In the genomic region with DNA sequence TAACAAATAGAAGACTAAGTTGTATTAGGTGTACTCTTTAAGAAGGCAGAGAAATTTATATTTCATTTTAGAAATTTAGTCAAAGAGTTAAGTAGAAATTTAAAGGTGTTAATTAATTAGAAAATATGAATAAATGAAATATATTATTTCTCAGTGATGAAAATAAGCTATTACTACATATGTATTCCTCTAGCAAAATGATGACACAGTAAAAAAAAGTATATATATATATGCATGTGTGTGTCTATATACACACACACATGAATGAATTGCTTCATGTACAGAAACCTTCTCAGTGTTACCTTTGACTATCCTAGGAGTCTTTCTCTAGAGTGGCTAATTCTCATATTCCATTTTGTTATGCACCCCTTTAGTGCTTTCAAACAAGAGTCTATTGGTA, we compare ENCODE assay signal across 27 cellular contexts. TPM values are rescaled to one million over a fixed set of nuclear protein-coding genes. Genes with fewer than 3 reads are reported as not detected.
DNase-seq lines count a peak whose midpoint lies in the region; ATAC-seq, FAIRE-seq and TF ChIP-seq lines count a peak whose summit lies in the region.
"Had no signal": no experiment of that assay in that cellular context is flagged by ENCODE, and none has a peak within 500 bp of the region (broad histone marks: within the 10 kb centered on the region; RNA-seq: fewer than 3 reads in every experiment).

No MANE protein-coding gene starts in this region.

- no peak overlapping the region for H3K4me2 ChIP-seq in IMR-90 (ENCODE audit: low read depth, low read length)
- H3K4me2 ChIP-seq in K562 (ENCODE audit: insufficient read depth, low read length): no peak overlapping the region
- H3K4me2 ChIP-seq: BLaER1 had no signal

- no peak overlapping the region for H4K8ac ChIP-seq in IMR-90 (ENCODE audit: low read depth in 2 of 2, low read length in 2 of 2)

- no peak overlapping the region for H3K18ac ChIP-seq in IMR-90 (ENCODE audit: low read depth, low read length)

- POLR2A ChIA-PET in IMR-90 (lab: Charles Lee; ENCODE audit: unreplicated experiment) (no interaction called here), K562 (lab: Yijun Ruan, JAX) (interaction anchor here (0.5 to 3.1 kb wide), 5 partner anchors 13 to 387 kb away, joined by 3 to 12 read pairs (median 3); no protein-coding TSS in a partner anchor)

- no peak for TF ChIP-seq EP300 in K562 (IDR thresholded peaks at IDR 0.05; ENCODE audit: low read length)

- H3K79me2 ChIP-seq in K562 (ENCODE audit: control insufficient read depth, insufficient read depth, low read length): no peaks in the 10 kb centered on the region

- H2BK120ac ChIP-seq in IMR-90 (ENCODE audit: low read depth, low read length): no peak overlapping the region

- H3K4me3 ChIP-seq in IMR-90 (ENCODE audit: insufficient read depth, low read depth, low read length) (no peak overlapping the region), K562 (no peak overlapping the region), neutrophil (ENCODE audit: low read depth in 1 of 2, low read length in 1 of 2) (no peak overlapping the region)
- H3K4me3 ChIP-seq: BLaER1, GM12878 had no signal

- BruUV-seq in IMR-90 (replicated peaks; lab: Mats Ljungman, UMichigan) (no TSS peak), K562 (replicated peaks; lab: Mats Ljungman, UMichigan) (no TSS peak)

- no peak overlapping the region for H4K5ac ChIP-seq in IMR-90 (ENCODE audit: low read depth, low read length)

- no peak overlapping the region for H2AK5ac ChIP-seq in IMR-90 (ENCODE audit: low read depth, low read length)

- no peak overlapping the region for H2BK5ac ChIP-seq in IMR-90 (ENCODE audit: low read depth, low read length, poor library complexity, severe bottlenecking)

- peaks cover 17 to 27% of the 10 kb centered on the region in 2 experiments for H3K79me1 ChIP-seq in IMR-90 (ENCODE audit: low read depth in 1 of 2, low read length in 2 of 2)

- H3K36me3 ChIP-seq in IMR-90 (ENCODE audit: control insufficient read depth, insufficient read depth, low read length) (peaks cover 4% of the 10 kb centered on the region), K562 (ENCODE audit: control insufficient read depth, insufficient read depth, low read length) (peaks cover 38% of the 10 kb centered on the region), neutrophil (peaks cover 44% of the 10 kb centered on the region)
- H3K36me3 ChIP-seq: BE2C had no signal

- no peak overlapping the region for H3K27ac ChIP-seq in IMR-90 (ENCODE audit: insufficient read depth, low read length)
- H3K27ac ChIP-seq in K562 (ENCODE audit: extremely low read depth, low read depth, low read length): no peak overlapping the region
- peak overlapping the region; percentile 59 for H3K27ac ChIP-seq in neutrophil
- H3K27ac ChIP-seq: BLaER1 had no signal

- no peak overlapping the region for H3K4ac ChIP-seq in IMR-90 (ENCODE audit: low read depth, low read length)

- H3K23ac ChIP-seq in IMR-90 (ENCODE audit: low read depth, low read length): no peak overlapping the region

- H3K9ac ChIP-seq in IMR-90 (ENCODE audit: low read depth, low read length) (no peak overlapping the region), K562 (ENCODE audit: insufficient read depth in 1 of 2, low read depth in 2 of 2, low read length in 2 of 2) (no peak overlapping the region)
- H3K9ac ChIP-seq: BLaER1 had no signal

- TF ChIP-seq POLR2A in IMR-90 (IDR thresholded peaks at IDR 0.05; ENCODE audit: low read depth, low read length) (no peak), K562 (conservative IDR thresholded peaks at IDR 0.05) (no peak)

- no peak overlapping the region for H4K91ac ChIP-seq in IMR-90 (ENCODE audit: insufficient read depth, low read depth, low read length)

- H2AFZ ChIP-seq in IMR-90 (replicated peaks; ENCODE audit: low read length, poor library complexity) (no peak overlapping the region), K562 (ENCODE audit: low read depth, low read length) (no peak overlapping the region)

- H3K14ac ChIP-seq in IMR-90 (replicated peaks; ENCODE audit: low read depth, low read length): no peak overlapping the region

- no peaks in the 10 kb centered on the region for H3K27me3 ChIP-seq in IMR-90 (ENCODE audit: control insufficient read depth, insufficient read depth, low read length)
- no peaks in the 10 kb centered on the region for H3K27me3 ChIP-seq in K562 (ENCODE audit: control insufficient read depth in 2 of 2, insufficient read depth in 2 of 2, low read length in 2 of 2)
- H3K27me3 ChIP-seq in neutrophil: no peaks in the 10 kb centered on the region
- H3K27me3 ChIP-seq: BE2C, BLaER1 had no signal

- no peak overlapping the region for H2BK15ac ChIP-seq in IMR-90 (ENCODE audit: low read depth, low read length)

- intact Hi-C loops in IMR-90 (cut with micrococcal nuclease): no loop called here
- intact Hi-C loops in K562 (cut with micrococcal nuclease): no loop called here

- ATAC-seq in IMR-90 (ENCODE audit: low read depth) (no peak), K562 (no peak), HG02852 (IDR thresholded peaks at IDR 0.05; ENCODE audit: unreplicated experiment) (no peak)
- no peak for ATAC-seq in stimulated activated naive CD8-positive, alpha-beta T cell treated with anti-CD3 and anti-CD28 coated beads, Interleukin-15, Interleukin-2, amounts not matched to agents 100 U/mL and 50 U/mL, for 24 hours
- ATAC-seq: GM12878 had no signal

- no peak for FAIRE-seq in K562 (lab: Jason Lieb, UNC)
- FAIRE-seq: A204.1, GM12878, GM18507 had no signal

- H3K9me1 ChIP-seq in IMR-90 (ENCODE audit: insufficient read depth, low read length) (peaks cover 2% of the 10 kb centered on the region), K562 (ENCODE audit: control insufficient read depth, insufficient read depth, low read length) (no peaks in the 10 kb centered on the region)

- in situ Hi-C loops in IMR-90 (cut with MboI; ENCODE audit: low sequenced_read_pairs): no loop called here
- in situ Hi-C loops in K562 (cut with MboI): no loop called here

- TF ChIP-seq CTCF in IMR-90 (conservative IDR thresholded peaks at IDR 0.05; ENCODE audit: low read depth, low read length): no peak
- no peak for TF ChIP-seq CTCF in K562 (IDR thresholded peaks at IDR 0.05 in 2 of 3, conservative IDR thresholded peaks at IDR 0.05 in 1 of 3; ENCODE audit: insufficient read depth in 2 of 3, low read depth in 1 of 3, low read length in 3 of 3)
- no peak for TF ChIP-seq CTCF in neutrophil (IDR thresholded peaks at IDR 0.05)

- H2AK9ac ChIP-seq in IMR-90 (replicated peaks; ENCODE audit: low read depth, low read length, poor library complexity): no peak overlapping the region

- no peak for TF ChIP-seq RAD21 in IMR-90 (IDR thresholded peaks at IDR 0.05; ENCODE audit: low read length)
- no peak for TF ChIP-seq RAD21 in K562 (CRISPR knock-in tag; conservative IDR thresholded peaks at IDR 0.05 in 1 of 2, IDR thresholded peaks at IDR 0.05 in 1 of 2)

- no peak for DNase-seq in IMR-90
- DNase-seq in K562 (ENCODE audit: extremely low read depth in 1 of 4, low spot score in 3 of 4): no peak
- DNase-seq in hippocampal formation (lab: John Stamatoyannopoulos, UW): no peak
- no peak for DNase-seq in stimulated activated naive CD8-positive, alpha-beta T cell treated with anti-CD3 and anti-CD28 coated beads, Interleukin-15, Interleukin-2, amounts not matched to agents 100 U/mL and 50 U/mL, for 24 hours
- DNase-seq: 8988T; ACHN; BE2C; C1 segment of cervical spinal cord; CD4-positive, alpha-beta memory T cell; CD4-positive, CD25-positive, alpha-beta regulatory T cell; CD8-positive, alpha-beta memory T cell; COR-L47; DMS 273 treated with DMSO at 0.1 percent for 48 hours; DMS153; DMS53; DMS79; DND-41; EL; GDM1 had no signal

- peaks cover 5% of the 10 kb centered on the region; the same call in 1 of the 2 replicates for H3K4me1 ChIP-seq in IMR-90 (ENCODE audit: control insufficient read depth, insufficient read depth, low read length)
- H3K4me1 ChIP-seq in K562 (replicated peaks in 1 of 2; ENCODE audit: control insufficient read depth in 2 of 2, insufficient read depth in 2 of 2, low read length in 2 of 2): peaks cover 0 to 6% of the 10 kb centered on the region in 2 experiments; a peak in 2 of 5 replicates
- peaks cover 31 to 33% of the 10 kb centered on the region in 2 experiments for H3K4me1 ChIP-seq in neutrophil (ENCODE audit: control insufficient read depth in 1 of 2, insufficient read depth in 1 of 2, low read depth in 1 of 2, low read length in 1 of 2)
- H3K4me1 ChIP-seq: BE2C, BLaER1 had no signal

- CTCF ChIA-PET in IMR-90 (lab: Yijun Ruan, JAX): interaction anchor here (0.6 kb wide), 1 partner anchor 41 kb away, joined by 3 read pairs; no protein-coding TSS in a partner anchor
- CTCF ChIA-PET in K562 (lab: Yijun Ruan, JAX; ENCODE audit: low intra/inter-chr PET ratio): no interaction called here

- H2BK20ac ChIP-seq in IMR-90 (ENCODE audit: low read depth, low read length): no peak overlapping the region

- dilution Hi-C loops in IMR-90 (cut with HindIII; ENCODE audit: low sequenced_read_pairs, unreplicated experiment): no loop called here

- no peak overlapping the region for H3K56ac ChIP-seq in IMR-90 (ENCODE audit: extremely low read depth, insufficient read depth, low read length)

- H3K9me3 ChIP-seq in IMR-90 (ENCODE audit: control insufficient read depth, insufficient read depth, low read length): no peaks in the 10 kb centered on the region
- no peaks in the 10 kb centered on the region for H3K9me3 ChIP-seq in K562 (replicated peaks; ENCODE audit: control insufficient read depth, insufficient read depth, low read depth, low read length)
- no peaks in the 10 kb centered on the region for H3K9me3 ChIP-seq in neutrophil
- H3K9me3 ChIP-seq: BE2C, BLaER1 had no signal

- H4K20me1 ChIP-seq in IMR-90 (ENCODE audit: insufficient read depth, low read length) (no peaks in the 10 kb centered on the region; the same call in 1 of the 2 replicates), K562 (replicated peaks; ENCODE audit: control insufficient read depth, insufficient read depth, low read length) (no peaks in the 10 kb centered on the region)

RNA-seq across cellular contexts. Expression of gene RNF141, which starts 7.7 kb away (rescaled TPM):
- total RNA-seq in IMR-90 (2012; rRNA removed) (18.6 and 34.2 TPM in 2 replicates), K562 (2014; rRNA removed) (9.5 and 9.7 TPM in 2 replicates), K562 (2014; rRNA removed; fragmentation: Illumina TruSeq; extraction: Trizol) (20.7 and 26.1 TPM in 2 replicates), K562 (2015; rRNA removed; fragmentation: Illumina TruSeq; extraction: Trizol) (13.8 and 16.0 TPM in 2 replicates), K562 (2021) (18.9 and 20.6 TPM in 2 replicates)
- polyA plus RNA-seq in IMR-90 (2012; rRNA removed) (10.6 and 13.8 TPM in 2 replicates), K562 (2011; rRNA removed) (23.3 and 27.9 TPM in 2 replicates), K562 (2014; fragmentation: Illumina TruSeq; extraction: Trizol) (13.1 and 14.6 TPM in 2 replicates), K562 (2014; fragmentation: Nextera tagmentation; extraction: Ambion mirVana) (10 to 100 TPM; 44.6 to 51.9 TPM), K562 (2014; rRNA removed) (15.4 and 16.6 TPM in 2 replicates)
- 2.1 and 3.4 TPM in 2 replicates for polyA plus RNA-seq in IMR-90 (2012; cell fraction: cytosol; rRNA removed)
- polyA plus RNA-seq in IMR-90 (2012; cell fraction: nucleus; rRNA removed; ENCODE audit: low replicate concordance): 0.53 and 6.1 TPM in 2 replicates
- total RNA-seq in K562 (2011; cell fraction: chromatin; rRNA removed; ENCODE audit: low replicate concordance): 5.2 and 16.2 TPM in 2 replicates
- 2.7 and 4.2 TPM in 2 replicates for total RNA-seq in K562 (2011; cell fraction: nucleolus; rRNA removed)
- total RNA-seq in K562 (2011; cell fraction: nucleoplasm; rRNA removed): 10.6 and 20.5 TPM in 2 replicates
- polyA plus RNA-seq in K562 (2011; cell fraction: cytosol; rRNA removed): 4.3 and 11.1 TPM in 2 replicates
- 7.8 and 10.2 TPM in 2 replicates for polyA plus RNA-seq in K562 (2011; cell fraction: nucleus; rRNA removed)
- 17.6 and 18.3 TPM in 2 replicates for polyA plus RNA-seq in K562 (2012)
- polyA minus RNA-seq in K562 (2011; rRNA and poly(A)+ RNA removed): 20.6 and 29.5 TPM in 2 replicates
- polyA minus RNA-seq in K562 (2011; cell fraction: cytosol; rRNA and poly(A)+ RNA removed): 5.3 and 7.6 TPM in 2 replicates
- 6.7 and 12.9 TPM in 2 replicates for polyA minus RNA-seq in K562 (2011; cell fraction: nucleus; rRNA and poly(A)+ RNA removed)

RNA-seq across cellular contexts. Expression of gene LYVE1, which starts 35.1 kb away (rescaled TPM):
- not detected in 2 replicates for total RNA-seq in IMR-90 (2012; rRNA removed)
- not detected in 2 replicates for polyA plus RNA-seq in IMR-90 (2012; rRNA removed)
- polyA plus RNA-seq in IMR-90 (2012; cell fraction: cytosol; rRNA removed): not detected in 2 replicates
- 0.04 and 0.32 TPM in 2 replicates for polyA plus RNA-seq in IMR-90 (2012; cell fraction: nucleus; rRNA removed; ENCODE audit: low replicate concordance)
- 0.44 and 1.2 TPM in 2 replicates for total RNA-seq in K562 (2011; cell fraction: chromatin; rRNA removed; ENCODE audit: low replicate concordance)
- 0.66 and 1.0 TPM in 2 replicates for total RNA-seq in K562 (2011; cell fraction: nucleolus; rRNA removed)
- 0.73 and 1.2 TPM in 2 replicates for total RNA-seq in K562 (2011; cell fraction: nucleoplasm; rRNA removed)
- total RNA-seq in K562 (2014; rRNA removed): not detected in 2 replicates
- 0.07 and 0.32 TPM in 2 replicates for total RNA-seq in K562 (2014; rRNA removed; fragmentation: Illumina TruSeq; extraction: Trizol)
- 0.14 and 0.34 TPM in 2 replicates for total RNA-seq in K562 (2015; rRNA removed; fragmentation: Illumina TruSeq; extraction: Trizol)
- total RNA-seq in K562 (2021): 0.13 and 0.27 TPM in 2 replicates
- polyA plus RNA-seq in K562 (2011; rRNA removed): 0.42 and 1.1 TPM in 2 replicates
- polyA plus RNA-seq in K562 (2011; cell fraction: cytosol; rRNA removed): 0.06 and 0.85 TPM in 2 replicates
- polyA plus RNA-seq in K562 (2011; cell fraction: nucleus; rRNA removed): 0.14 and 0.15 TPM in 2 replicates
- 0.29 and 0.34 TPM in 2 replicates for polyA plus RNA-seq in K562 (2012)
- polyA plus RNA-seq in K562 (2014; fragmentation: Illumina TruSeq; extraction: Trizol): 0.10 and 0.12 TPM in 2 replicates
- polyA plus RNA-seq in K562 (2014; fragmentation: Nextera tagmentation; extraction: Ambion mirVana): under 1 TPM; 0.06 to 0.27 TPM
- 0.05 and 0.13 TPM in 2 replicates for polyA plus RNA-seq in K562 (2014; rRNA removed)
- polyA minus RNA-seq in K562 (2011; rRNA and poly(A)+ RNA removed): 0.18 and 0.32 TPM in 2 replicates
- polyA minus RNA-seq in K562 (2011; cell fraction: cytosol; rRNA and poly(A)+ RNA removed): 1.3 TPM in 1 of 2 replicates, not detected in the other
- 0.22 and 0.40 TPM in 2 replicates for polyA minus RNA-seq in K562 (2011; cell fraction: nucleus; rRNA and poly(A)+ RNA removed)
- total RNA-seq: CD4-positive, alpha-beta memory T cell; CD4-positive, CD25-positive, alpha-beta regulatory T cell; CD8-positive, alpha-beta memory T cell; Daoy; G401 had no signal
- polyA plus RNA-seq: CD4-positive, alpha-beta memory T cell; CD4-positive, CD25-positive, alpha-beta regulatory T cell; CD8-positive, alpha-beta memory T cell; GM12878 had no signal
